Comparison of ENCODE assay signal across 26 cellular contexts in genomic region chr12:80472241-80472640, GRCh38. TPM values are rescaled to one million over a fixed set of nuclear protein-coding genes. Genes with fewer than 3 reads are reported as not detected.
"Had no signal": no experiment of that assay in that cellular context is flagged by ENCODE, and none has a peak within 500 bp of the region (broad histone marks: within the 10 kb centered on the region; RNA-seq: fewer than 3 reads in every experiment).

No MANE protein-coding gene starts in this region.

- H3K27me3 Mint-ChIP-seq: activated naive CD8-positive, alpha-beta T cell treated with anti-CD3 and anti-CD28 coated beads for 36 hours; activated T-cell treated with anti-CD3 and anti-CD28 coated beads, Interleukin-2, amount 50 U/mL, for 24 hours; stimulated activated naive B cell treated with anti-CD40 and anti-IgM and Interleukin-4, amounts not matched to agents 10 μg/mL and 1 μg/mL and 100 μg/mL, for 72 hours had no signal

- H3K4me3 Mint-ChIP-seq: activated naive CD8-positive, alpha-beta T cell treated with anti-CD3 and anti-CD28 coated beads for 36 hours; activated T-cell treated with anti-CD3 and anti-CD28 coated beads, Interleukin-2, amount 50 U/mL, for 24 hours; nephron; stimulated activated naive B cell treated with anti-CD40 and anti-IgM and Interleukin-4, amounts not matched to agents 10 μg/mL and 1 μg/mL and 100 μg/mL, for 72 hours had no signal

- H3K9me3 Mint-ChIP-seq: activated naive CD8-positive, alpha-beta T cell treated with anti-CD3 and anti-CD28 coated beads for 36 hours; activated T-cell treated with anti-CD3 and anti-CD28 coated beads, Interleukin-2, amount 50 U/mL, for 24 hours; activated T-helper 2 cell treated with anti-CD3 and anti-CD28 coated beads, Interferon-gamma antibody, Interleukin-2, Interleukin-4, amounts not matched to agents 10 μg/mL and 5 μg/mL and 100 μg/mL, durations not matched to agents 14 hours and 24 hours and 36 hours; nephron; stimulated activated naive B cell treated with anti-CD40 and anti-IgM and Interleukin-4, amounts not matched to agents 10 μg/mL and 1 μg/mL and 100 μg/mL, for 72 hours had no signal

- H3K27ac Mint-ChIP-seq: activated naive CD8-positive, alpha-beta T cell treated with anti-CD3 and anti-CD28 coated beads for 36 hours; activated T-cell treated with anti-CD3 and anti-CD28 coated beads, Interleukin-2, amount 50 U/mL, for 24 hours; activated T-helper 2 cell treated with anti-CD3 and anti-CD28 coated beads, Interferon-gamma antibody, Interleukin-2, Interleukin-4, amounts not matched to agents 10 μg/mL and 5 μg/mL and 100 μg/mL, durations not matched to agents 14 hours and 24 hours and 36 hours; stimulated activated naive B cell treated with anti-CD40 and anti-IgM and Interleukin-4, amounts not matched to agents 10 μg/mL and 1 μg/mL and 100 μg/mL, for 72 hours had no signal

- H3K36me3 ChIP-seq: gastrocnemius medialis, neutrophil, pancreas, transverse colon had no signal

- H3K27ac ChIP-seq: epithelial cell of prostate, gastrocnemius medialis, neutrophil, pancreas, skin epidermis, transverse colon, VCaP had no signal

- H3K4me3 ChIP-seq: gastrocnemius medialis, pancreas, skin epidermis, transverse colon had no signal

- DNase-seq: activated CD4-positive, alpha-beta T cell treated with anti-CD3 and anti-CD28 coated beads for 1 hour; activated CD4-positive, alpha-beta T cell treated with anti-CD3 and anti-CD28 coated beads, Interleukin-2, amount 50 U/mL, for 1 hour; activated naive CD4-positive, alpha-beta T cell; activated naive CD8-positive, alpha-beta T cell treated with anti-CD3 and anti-CD28 coated beads for 36 hours; activated T-cell treated with anti-CD3 and anti-CD28 coated beads, Interleukin-2, amount 50 U/mL, for 24 hours; amniotic stem cell; cerebellar nuclear complex; cortex of kidney; gastrocnemius medialis; hippocampal formation; left ventricle myocardium superior; pancreas; stimulated activated CD4-positive, alpha-beta T cell treated with anti-CD3 and anti-CD28 coated beads, Interleukin-15, amount 100 ng/mL, for 24 hours; stimulated activated CD8-positive, alpha-beta memory T cell treated with anti-CD3 and anti-CD28 coated beads, Interleukin-4, amount 100 ng/mL, for 48 hours; stimulated activated naive B cell treated with anti-CD40 and anti-IgM and Interleukin-4, amounts not matched to agents 10 μg/mL and 1 μg/mL and 100 μg/mL, for 72 hours; transverse colon had no signal

- H3K9me3 ChIP-seq: gastrocnemius medialis, neutrophil, pancreas, transverse colon had no signal

- ATAC-seq: left ventricle myocardium superior; right cardiac atrium; stimulated activated naive B cell treated with anti-CD40 and anti-IgM and Interleukin-4, amounts not matched to agents 10 μg/mL and 1 μg/mL and 100 μg/mL, for 72 hours had no signal

- H3K27me3 ChIP-seq: gastrocnemius medialis, neutrophil, pancreas, transverse colon had no signal

- H3K4me1 ChIP-seq: transverse colon had no signal

- H3K4me1 Mint-ChIP-seq: activated naive CD8-positive, alpha-beta T cell treated with anti-CD3 and anti-CD28 coated beads for 36 hours; stimulated activated naive B cell treated with anti-CD40 and anti-IgM and Interleukin-4, amounts not matched to agents 10 μg/mL and 1 μg/mL and 100 μg/mL, for 72 hours had no signal

- H3K36me3 Mint-ChIP-seq: activated naive CD8-positive, alpha-beta T cell treated with anti-CD3 and anti-CD28 coated beads for 36 hours; stimulated activated naive B cell treated with anti-CD40 and anti-IgM and Interleukin-4, amounts not matched to agents 10 μg/mL and 1 μg/mL and 100 μg/mL, for 72 hours had no signal

RNA-seq across cellular contexts. Expression of gene PTPRQ, which starts 28.2 kb away (rescaled TPM):
- total RNA-seq: activated naive CD8-positive, alpha-beta T cell treated with anti-CD3 and anti-CD28 coated beads for 36 hours; activated T-helper 2 cell treated with anti-CD3 and anti-CD28 coated beads, Interferon-gamma antibody, Interleukin-2, Interleukin-4, amounts not matched to agents 10 μg/mL and 5 μg/mL and 100 μg/mL, durations not matched to agents 14 hours and 24 hours and 36 hours; mononuclear cell; pulmonary artery endothelial cell; T-helper 2 cell treated with Interferon-gamma antibody and Interleukin-4, amounts not matched to agents 100 ng/mL and 5 ng/mL, for 36 hours had no signal
